ENCODE assay signal across 1 cellular context in genomic region chr5:43889238-43889637, GRCh38.
TF ChIP-seq lines count a peak whose summit lies in the region.

No MANE protein-coding gene starts in this region.

TF ChIP-seq in SK-N-SH, 30 proteins besides CTCF, POLR2A, EP300 and RAD21 (continued from another document):
- no peak for TF ChIP-seq ZBTB33 (IDR thresholded peaks at IDR 0.05; ENCODE audit: borderline replicate concordance, low read depth)
